In genomic region chrX:70264784-70265183, GRCh38 we compare ENCODE assay signal across 1 cellular context.
TF ChIP-seq lines count a peak whose summit lies in the region.

No MANE protein-coding gene starts in this region.

TF ChIP-seq in A549, 52 proteins besides CTCF, POLR2A, EP300 and RAD21 (continued from another document):
- peak; percentile 78; the same call in 1 of the 2 replicates for TF ChIP-seq REST (IDR thresholded peaks at IDR 0.05)
